In the genomic region with DNA sequence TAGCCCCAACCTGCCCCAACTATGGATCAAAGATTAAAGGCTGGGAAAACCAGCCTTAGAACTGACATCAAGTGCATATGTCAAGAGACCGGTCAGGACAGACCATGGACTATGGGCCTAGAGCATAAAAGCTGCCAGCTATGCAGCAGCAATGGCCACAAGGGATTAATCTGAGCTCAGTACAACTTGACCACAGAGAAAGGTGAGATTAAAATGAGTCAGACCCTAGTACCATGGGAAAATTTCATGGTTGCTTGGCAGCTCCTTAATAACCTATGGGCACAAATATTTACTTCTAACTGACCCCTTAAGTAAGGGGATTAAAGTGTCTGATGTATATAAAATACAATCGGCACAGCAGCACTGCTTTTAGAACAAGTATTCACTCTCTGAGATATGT, we compare ENCODE assay signal across 15 cellular contexts.
"Had no signal": no experiment of that assay in that cellular context is flagged by ENCODE, and none has a peak within 500 bp of the region (broad histone marks: within the 10 kb centered on the region; RNA-seq: fewer than 3 reads in every experiment).

No MANE protein-coding gene starts in this region.

- H3K9me3 ChIP-seq: psoas muscle, stomach, testis had no signal

- H3K36me3 ChIP-seq: cardiac muscle cell, stomach had no signal

- H3K27ac ChIP-seq: cardiac muscle cell, dorsolateral prefrontal cortex, psoas muscle, stomach, testis had no signal

- H3K4me3 ChIP-seq: cardiac muscle cell, dorsolateral prefrontal cortex, psoas muscle, stomach, testis had no signal

- H3K27me3 ChIP-seq: cardiac muscle cell, dorsolateral prefrontal cortex, stomach, testis had no signal

- DNase-seq: activated CD4-positive, alpha-beta T cell treated with anti-CD3 and anti-CD28 coated beads, Interleukin-2, amount 50 U/mL, for 1 hour; activated naive CD8-positive, alpha-beta T cell treated with anti-CD3 and anti-CD28 coated beads for 36 hours; anterior cingulate cortex; dorsolateral prefrontal cortex; endodermal cell; kidney glomerular epithelial cell; psoas muscle; stimulated activated CD4-positive, alpha-beta T cell treated with anti-CD3 and anti-CD28 coated beads, Interleukin-1b, Interleukin-23, amount 100 ng/mL, for 48 hours; stomach; T-helper 1 cell; T1000; testis had no signal

- ATAC-seq: activated CD4-positive, CD25-positive, alpha-beta regulatory T cell treated with anti-CD3 and anti-CD28 coated beads, Interleukin-2, amount 50 U/mL, for 24 hours; psoas muscle; sciatic nerve had no signal

- H3K4me1 ChIP-seq: stomach, testis had no signal
